ENCODE assay signal across 8 cellular contexts in genomic region chrX:77910108-77910840, GRCh38. TPM values are rescaled to one million over a fixed set of nuclear protein-coding genes. Genes with fewer than 3 reads are reported as not detected.
DNase-seq lines count a peak whose midpoint lies in the region; ATAC-seq, FAIRE-seq and TF ChIP-seq lines count a peak whose summit lies in the region.

ATP7A (plus strand) TSS chrX:77910693; CDS start chrX:77971642, 60,949 bp downstream.

- TF ChIP-seq POLR2A in GM12892 (IDR thresholded peaks at IDR 0.05; ENCODE audit: low read depth, low read length) (0 out of 2 replicates have a peak, but pooled peaks have one; percentile 26), adrenal gland (IDR thresholded peaks at IDR 0.05) (peak in 1 of 2 donors; percentile 58), prostate gland (IDR thresholded peaks at IDR 0.05) (peak; percentile 60)

- DNase-seq in GM12892 (ENCODE audit: insufficient read length) (peak; percentile 73), NCI-H1417 treated with DMSO at 0.1 percent for 48 hours (lab: John Stamatoyannopoulos, UW) (peak; percentile 67), SW480 (ENCODE audit: low spot score) (peak; percentile 92), adrenal gland (peak; percentile 84 to 94 (median 91)), left ventricle myocardium superior (peak; percentile 90), prostate gland (ENCODE audit: low spot score) (peak; percentile 81)

- peak; percentile 98 for FAIRE-seq in GM12892 (lab: Jason Lieb, UNC)

- H3K4me3 ChIP-seq in adrenal gland (peak within 1 kb of the TSS; percentile 7 to 64 (median 26)), prostate gland (peak within 1 kb of the TSS; percentile 44 to 48), urinary bladder (ENCODE audit: low read depth, low read length) (peak within 1 kb of the TSS; percentile 54)

- ATAC-seq in HG02840 (IDR thresholded peaks at IDR 0.05; ENCODE audit: low FRiP score, unreplicated experiment) (peak; percentile 96), left ventricle myocardium superior (peak; percentile 98)

- H3K9me3 ChIP-seq in adrenal gland (replicated peaks in 1 of 3) (no peaks in the 10 kb centered on the region), prostate gland (no peaks in the 10 kb centered on the region)

- TF ChIP-seq CTCF in adrenal gland (IDR thresholded peaks at IDR 0.05) (peak; percentile 31 to 74 (median 56)), prostate gland (IDR thresholded peaks at IDR 0.05) (peak in 3 of 4 experiments; percentile 57 to 76 (median 64))

- intact Hi-C loops in adrenal gland (cut with DNase I) = loop anchor here in 1 of 2 donors (10.0 kb wide), 1 partner anchor 115 kb away; no protein-coding TSS in a partner anchor
- intact Hi-C loops in left ventricle myocardium superior (cut with micrococcal nuclease) = no loop called here
- intact Hi-C loops in prostate gland (cut with DNase I) = loop anchor here (10.0 kb wide), 1 partner anchor 115 kb away; no protein-coding TSS in a partner anchor

- H3K27ac ChIP-seq in adrenal gland (peak within 1 kb of the TSS in 4 of 5 donors; percentile 66 to 80 (median 74)), prostate gland (peak within 1 kb of the TSS; percentile 76 to 86), urinary bladder (ENCODE audit: low read depth) (peak within 1 kb of the TSS; percentile 84)

- H3K36me3 ChIP-seq in adrenal gland (replicated peaks in 1 of 2) (no peaks in the 10 kb centered on the region), prostate gland (no peaks in the 10 kb centered on the region), urinary bladder (ENCODE audit: insufficient read depth) (no peaks in the 10 kb centered on the region)

- H3K4me1 ChIP-seq in adrenal gland (replicated peaks in 1 of 2) = no peaks in the 10 kb centered on the region
- H3K4me1 ChIP-seq in prostate gland (replicated peaks) = no peaks in the 10 kb centered on the region
- no peaks in the 10 kb centered on the region for H3K4me1 ChIP-seq in urinary bladder (ENCODE audit: insufficient read depth)

- WGBS in adrenal gland, 4 donors = 0 to 38% (median 11%) methylated on average over 6 to 36 of the region's 36 CpGs
- WGBS in prostate gland = 2% methylated on average over 34 of the region's 36 CpGs
- 3% methylated on average over 36 of the region's 36 CpGs for WGBS in urinary bladder

- H3K27me3 ChIP-seq in adrenal gland (no peaks in the 10 kb centered on the region), prostate gland (replicated peaks; ENCODE audit: insufficient read depth) (no peaks in the 10 kb centered on the region)

RNA-seq across cellular contexts. Expression of gene ATP7A, which starts in this region (rescaled TPM):
- 6.8 TPM for polyA plus RNA-seq in GM12892 (2012; ENCODE audit: missing spikeins)
- total RNA-seq in adrenal gland (10 to 100 TPM in 7 of 8 donors, 1 to 10 TPM in 1; 7.7 to 20.9 (median 13.7) TPM), left ventricle myocardium superior (4.8 TPM), prostate gland (10 to 100 TPM in 1 of 2 donors, 1 to 10 TPM in 1; 9.8 to 15.1 TPM), urinary bladder (29.6 TPM)
- polyA plus RNA-seq in adrenal gland (1 to 10 TPM; 2.6 to 6.1 (median 3.4) TPM), urinary bladder (5.1 TPM)

Comparison
In these comparisons a context has a peak if more than half of its experiments do, and no peak if none do; other contexts are left out.
1. Peak in every context shown above with its lines: DNase-seq, ATAC-seq, H3K4me3 ChIP-seq and H3K27ac ChIP-seq.